In the genomic region with DNA sequence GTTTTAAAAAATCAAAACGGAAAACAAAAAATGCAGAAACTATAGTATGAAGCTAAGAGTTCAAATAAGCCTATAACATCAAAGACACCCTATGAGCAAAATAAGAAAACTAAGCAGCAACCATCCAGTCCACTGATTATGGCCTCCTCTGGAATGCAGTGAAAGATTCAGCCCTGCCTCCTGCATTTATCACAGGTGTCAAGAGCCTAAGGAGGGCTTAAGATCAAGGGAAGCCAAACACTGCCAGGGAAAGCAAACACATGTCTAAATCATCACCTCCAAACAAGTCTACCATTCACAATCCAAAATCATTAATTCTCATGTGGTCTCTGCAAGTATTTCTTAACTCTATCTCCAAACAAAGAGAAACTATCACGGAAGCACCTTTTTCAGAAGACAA, we compare ENCODE assay signal across 20 cellular contexts. TPM values are rescaled to one million over a fixed set of nuclear protein-coding genes. Genes with fewer than 3 reads are reported as not detected.
"Had no signal": no experiment of that assay in that cellular context is flagged by ENCODE, and none has a peak within 500 bp of the region (broad histone marks: within the 10 kb centered on the region; RNA-seq: fewer than 3 reads in every experiment).

No MANE protein-coding gene starts in this region.

- H3K27ac Mint-ChIP-seq: type B pancreatic cell had no signal

- H3K4me2 ChIP-seq: smooth muscle cell had no signal

- H3K27ac ChIP-seq: dorsolateral prefrontal cortex, esophagus squamous epithelium, gastroesophageal sphincter, neutrophil, right atrium auricular region, uterus had no signal

- DNase-seq: cortex of kidney; dorsolateral prefrontal cortex; effector memory CD4-positive, alpha-beta T cell; esophagus squamous epithelium; foreskin fibroblast; glutamatergic neuron; islet precursor cell; left ventricle myocardium superior; mesendoderm; naive thymus-derived CD4-positive, alpha-beta T cell; stimulated activated CD4-positive, alpha-beta T cell treated with anti-CD3 and anti-CD28 coated beads, Interleukin-2, amount 100 ng/mL, for 48 hours; stimulated activated naive CD4-positive, alpha-beta T cell treated with Interleukin-2 at 50 U/mL for 16 hours; uterus had no signal

- H3K4me3 Mint-ChIP-seq: naive thymus-derived CD4-positive, alpha-beta T cell; type B pancreatic cell had no signal

- H3K4me3 ChIP-seq: dorsolateral prefrontal cortex, esophagus squamous epithelium, gastroesophageal sphincter, lung, right atrium auricular region, smooth muscle cell, uterus had no signal

- H3K27me3 ChIP-seq: dorsolateral prefrontal cortex, esophagus squamous epithelium, gastroesophageal sphincter, neutrophil, right atrium auricular region, uterus had no signal

- H3K9me3 Mint-ChIP-seq: naive thymus-derived CD4-positive, alpha-beta T cell; type B pancreatic cell had no signal

- H3K9me3 ChIP-seq: esophagus squamous epithelium, gastroesophageal sphincter, neutrophil, right atrium auricular region, uterus had no signal

- H3K4me1 ChIP-seq: esophagus squamous epithelium, gastroesophageal sphincter, right atrium auricular region, uterus had no signal

- H3K36me3 ChIP-seq: uterus had no signal

- H3K27me3 Mint-ChIP-seq: naive thymus-derived CD4-positive, alpha-beta T cell; type B pancreatic cell had no signal

- ATAC-seq: gastroesophageal sphincter; left ventricle myocardium superior; naive thymus-derived CD4-positive, alpha-beta T cell had no signal

RNA-seq across cellular contexts. Expression of a gene that starts 53.6 kb away (rescaled TPM):
- polyA plus RNA-seq: naive thymus-derived CD4-positive, alpha-beta T cell; neural cell had no signal
